3 cellular contexts compared by ENCODE assay signal in genomic region chr3:130052366-130052765, GRCh38. TPM values are rescaled to one million over a fixed set of nuclear protein-coding genes. Genes with fewer than 3 reads are reported as not detected.
"Had no signal": no experiment of that assay in that cellular context is flagged by ENCODE, and none has a peak within 500 bp of the region (broad histone marks: within the 10 kb centered on the region; RNA-seq: fewer than 3 reads in every experiment).

No MANE protein-coding gene starts in this region.

RNA-seq across cellular contexts. Expression of gene ALG1L2, which starts 29.3 kb away (rescaled TPM):
- total RNA-seq: HT-29, SK-MEL-5 had no signal
- polyA plus RNA-seq: SK-N-SH had no signal
